Comparison of ENCODE assay signal across 24 cellular contexts in the genomic region with DNA sequence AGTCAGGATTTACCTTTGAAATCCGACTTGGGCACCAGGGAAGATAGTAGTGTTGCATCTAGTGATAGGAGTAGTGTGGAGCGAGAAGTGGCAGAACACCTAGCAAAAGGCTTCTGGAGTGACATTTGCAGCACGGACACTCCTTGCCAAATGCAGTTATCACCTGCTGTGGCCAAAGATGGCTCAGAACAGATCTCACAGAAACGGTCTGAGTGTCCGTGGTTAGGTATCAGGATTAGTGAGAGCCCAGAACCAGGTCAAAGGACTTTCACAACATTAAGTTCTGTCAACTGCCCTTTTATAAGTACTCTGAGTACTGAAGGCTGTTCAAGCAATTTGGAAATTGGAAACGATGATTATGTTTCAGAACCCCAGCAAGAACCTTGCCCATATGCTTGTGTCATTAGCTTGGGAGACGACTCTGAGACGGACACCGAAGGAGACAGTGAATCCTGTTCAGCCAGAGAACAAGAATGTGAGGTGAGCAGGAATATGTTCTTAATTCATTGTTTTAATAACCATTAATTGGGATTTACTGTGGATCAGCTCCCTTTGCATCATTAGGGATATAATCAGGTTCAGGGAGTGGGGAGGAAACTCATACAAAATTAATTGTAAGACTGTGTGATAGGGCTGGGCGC.
"Had no signal": no experiment of that assay in that cellular context is flagged by ENCODE, and none has a peak within 500 bp of the region (broad histone marks: within the 10 kb centered on the region; RNA-seq: fewer than 3 reads in every experiment).

No MANE protein-coding gene starts in this region.

- H3K27ac Mint-ChIP-seq: activated B cell treated with CpG ODN at 0.5 μM for 24 hours; activated CD4-positive, alpha-beta memory T cell treated with anti-CD3 and anti-CD28 coated beads for 36 hours; activated CD4-positive, alpha-beta T cell treated with anti-CD3 and anti-CD28 coated beads for 36 hours; activated naive CD8-positive, alpha-beta T cell treated with anti-CD3 and anti-CD28 coated beads, Interleukin-2, amount 10 ng/mL, durations not matched to agents 7 days and 5 days; mesothelial cell of epicardium; nephron; stimulated activated memory B cell treated with anti-CD40 and anti-IgM and Interleukin-4, amounts not matched to agents 10 μg/mL and 1 μg/mL and 100 μg/mL, for 72 hours; T-helper 1 cell treated with Interleukin-12 subunit alpha and Interleukin-12 subunit beta and Interleukin-4 antibody, amounts not matched to agents 30 μg/mL and 1 μg/mL, for 36 hours had no signal

- H3K4me1 Mint-ChIP-seq: activated naive CD8-positive, alpha-beta T cell treated with anti-CD3 and anti-CD28 coated beads, Interleukin-2, amount 10 ng/mL, durations not matched to agents 7 days and 5 days; mesothelial cell of epicardium; nephron had no signal

- H3K27ac ChIP-seq: foreskin keratinocyte, hepatocyte, stomach, transverse colon, uterus had no signal

- H3K27me3 ChIP-seq: foreskin keratinocyte, hepatocyte, stomach, transverse colon, uterus had no signal

- H3K27me3 Mint-ChIP-seq: activated B cell treated with CpG ODN at 0.5 μM for 24 hours; activated CD4-positive, alpha-beta memory T cell treated with anti-CD3 and anti-CD28 coated beads for 36 hours; activated CD4-positive, alpha-beta T cell treated with anti-CD3 and anti-CD28 coated beads for 36 hours; activated naive CD8-positive, alpha-beta T cell treated with anti-CD3 and anti-CD28 coated beads, Interleukin-2, amount 10 ng/mL, durations not matched to agents 7 days and 5 days; stimulated activated memory B cell treated with anti-CD40 and anti-IgM and Interleukin-4, amounts not matched to agents 10 μg/mL and 1 μg/mL and 100 μg/mL, for 72 hours had no signal

- H2AFZ ChIP-seq: hepatocyte had no signal

- H3K9me3 ChIP-seq: stomach, transverse colon, uterus had no signal

- DNase-seq: activated B cell treated with CpG ODN at 0.5 μM for 24 hours; activated CD4-positive, alpha-beta memory T cell treated with anti-CD3 and anti-CD28 coated beads for 36 hours; activated CD4-positive, alpha-beta T cell treated with anti-CD3 and anti-CD28 coated beads for 36 hours; activated naive CD4-positive, alpha-beta T cell treated with Interleukin-2 at 50 U/mL for 16 hours; activated naive CD8-positive, alpha-beta T cell treated with anti-CD3 and anti-CD28 coated beads, Interleukin-2, amount 10 ng/mL, durations not matched to agents 7 days and 5 days; activated T-cell treated with anti-CD3 and anti-CD28 coated beads, Interleukin-2, amount 50 U/mL, for 48 hours; amygdala; effector CD4-positive, alpha-beta T cell; foreskin keratinocyte; glutamatergic neuron; immature natural killer cell; posterior cingulate gyrus; small intestine; stomach; transverse colon; uterus had no signal

- H3K4me3 Mint-ChIP-seq: activated B cell treated with CpG ODN at 0.5 μM for 24 hours; activated CD4-positive, alpha-beta memory T cell treated with anti-CD3 and anti-CD28 coated beads for 36 hours; activated CD4-positive, alpha-beta T cell treated with anti-CD3 and anti-CD28 coated beads for 36 hours; activated naive CD8-positive, alpha-beta T cell treated with anti-CD3 and anti-CD28 coated beads, Interleukin-2, amount 10 ng/mL, durations not matched to agents 7 days and 5 days; immature natural killer cell; mesothelial cell of epicardium; nephron; stimulated activated memory B cell treated with anti-CD40 and anti-IgM and Interleukin-4, amounts not matched to agents 10 μg/mL and 1 μg/mL and 100 μg/mL, for 72 hours; T-helper 1 cell treated with Interleukin-12 subunit alpha and Interleukin-12 subunit beta and Interleukin-4 antibody, amounts not matched to agents 30 μg/mL and 1 μg/mL, for 36 hours had no signal

- ATAC-seq: activated CD4-positive, alpha-beta T cell treated with anti-CD3 and anti-CD28 coated beads for 36 hours; foreskin keratinocyte; left lobe of liver; sciatic nerve; stimulated activated memory B cell treated with anti-CD40 and anti-IgM and Interleukin-4, amounts not matched to agents 10 μg/mL and 1 μg/mL and 100 μg/mL, for 72 hours had no signal

- H3K4me1 ChIP-seq: uterus had no signal

- H3K4me2 ChIP-seq: hepatocyte had no signal

- H3K4me3 ChIP-seq: hepatocyte, lung, stomach, transverse colon, uterus had no signal

- H3K9me3 Mint-ChIP-seq: activated B cell treated with CpG ODN at 0.5 μM for 24 hours; activated CD4-positive, alpha-beta memory T cell treated with anti-CD3 and anti-CD28 coated beads for 36 hours; activated naive CD8-positive, alpha-beta T cell treated with anti-CD3 and anti-CD28 coated beads, Interleukin-2, amount 10 ng/mL, durations not matched to agents 7 days and 5 days; immature natural killer cell; mesothelial cell of epicardium; nephron; stimulated activated memory B cell treated with anti-CD40 and anti-IgM and Interleukin-4, amounts not matched to agents 10 μg/mL and 1 μg/mL and 100 μg/mL, for 72 hours; T-helper 1 cell treated with Interleukin-12 subunit alpha and Interleukin-12 subunit beta and Interleukin-4 antibody, amounts not matched to agents 30 μg/mL and 1 μg/mL, for 36 hours had no signal

- H3K36me3 ChIP-seq: uterus had no signal
